In genomic region chr4:167150587-167150986, GRCh38 we compare ENCODE assay signal across 22 cellular contexts.
"Had no signal": no experiment of that assay in that cellular context is flagged by ENCODE, and none has a peak within 500 bp of the region (broad histone marks: within the 10 kb centered on the region; RNA-seq: fewer than 3 reads in every experiment).

No MANE protein-coding gene starts in this region.

- H3K36me3 ChIP-seq: colonic mucosa, esophagus muscularis mucosa, gastroesophageal sphincter, heart left ventricle had no signal

- H3K27ac ChIP-seq: colonic mucosa, esophagus muscularis mucosa, foreskin keratinocyte, gastroesophageal sphincter, heart left ventricle, hepatocyte had no signal

- H3K9me3 ChIP-seq: colonic mucosa, esophagus muscularis mucosa, gastroesophageal sphincter had no signal

- H3K4me3 ChIP-seq: colonic mucosa, esophagus muscularis mucosa, gastroesophageal sphincter, heart left ventricle, hepatocyte, lung had no signal

- H3K4me1 ChIP-seq: colonic mucosa, esophagus muscularis mucosa, foreskin keratinocyte, gastroesophageal sphincter, heart left ventricle had no signal

- H3K27me3 ChIP-seq: colonic mucosa, esophagus muscularis mucosa, foreskin keratinocyte, gastroesophageal sphincter, heart left ventricle, hepatocyte had no signal

- DNase-seq: colonic mucosa; cortex of kidney; effector CD8-positive, alpha-beta T cell; effector memory CD8-positive, alpha-beta T cell; endodermal cell; foreskin keratinocyte; heart left ventricle; hypothalamus; immature natural killer cell; islet precursor cell; kidney; kidney glomerular epithelial cell; left colon; left ventricle myocardium superior; mammary epithelial cell; mesendoderm; midbrain had no signal

- ATAC-seq: effector memory CD8-positive, alpha-beta T cell; foreskin keratinocyte; gastroesophageal sphincter; heart left ventricle; left colon; left lobe of liver; left ventricle myocardium superior had no signal
